In the genomic region with DNA sequence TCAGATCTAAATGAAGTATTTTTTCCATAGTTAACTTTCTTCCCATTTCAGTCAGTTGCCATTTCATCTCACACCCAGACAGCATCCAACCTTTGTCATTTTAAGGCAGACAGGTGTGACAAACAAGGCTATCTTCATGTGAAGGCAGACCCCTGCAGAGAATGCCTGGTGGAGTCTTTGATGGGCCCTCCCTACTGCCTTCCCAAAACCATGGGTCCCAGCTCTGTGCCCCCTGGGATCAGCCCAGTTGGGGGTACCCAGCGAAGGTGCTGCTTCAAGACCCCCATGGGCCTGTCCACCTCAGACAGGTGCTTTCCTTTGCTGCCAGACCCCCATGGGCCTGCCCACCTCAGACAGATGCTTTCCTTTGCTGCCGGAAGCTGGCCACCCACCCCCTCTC, we compare ENCODE assay signal across 22 cellular contexts. TPM values are rescaled to one million over a fixed set of nuclear protein-coding genes. Genes with fewer than 3 reads are reported as not detected.
DNase-seq lines count a peak whose midpoint lies in the region; TF ChIP-seq lines count a peak whose summit lies in the region.
"Had no signal": no experiment of that assay in that cellular context is flagged by ENCODE, and none has a peak within 500 bp of the region (broad histone marks: within the 10 kb centered on the region; RNA-seq: fewer than 3 reads in every experiment).

No MANE protein-coding gene starts in this region.

- TF ChIP-seq POLR2A in lower leg skin (IDR thresholded peaks at IDR 0.05): no peak

- intact Hi-C loops in lower leg skin (cut with DNase I; ENCODE audit: low total_unique reads): no loop called here

- POLR2A ChIA-PET in RWPE1 (lab: Yijun Ruan, JAX; ENCODE audit: low non-redundant PET): interaction anchor here (1.6 kb wide), 1 partner anchor 26 kb away, joined by 7 read pairs; no protein-coding TSS in a partner anchor

- WGBS in lower leg skin, 2 donors: 68 to 100% methylated on average over 2 of the region's 2 CpGs

- peak overlapping the region; percentile 46 to 72 (median 47) for H3K27ac Mint-ChIP-seq in nephron
- H3K27ac Mint-ChIP-seq in activated naive CD8-positive, alpha-beta T cell treated with anti-CD3 and anti-CD28 coated beads for 36 hours: no peak overlapping the region

- H3K27me3 Mint-ChIP-seq in nephron (ENCODE audit: low read depth): no peaks in the 10 kb centered on the region
- no peaks in the 10 kb centered on the region for H3K27me3 Mint-ChIP-seq in activated naive CD8-positive, alpha-beta T cell treated with anti-CD3 and anti-CD28 coated beads for 36 hours
- H3K27me3 Mint-ChIP-seq: CD8-positive, alpha-beta memory T cell had no signal

- H3K4me3 ChIP-seq in lower leg skin (ENCODE audit: low read depth, poor library complexity, severe bottlenecking): no peak overlapping the region
- H3K4me3 ChIP-seq: SK-N-MC had no signal

- DNase-seq in D341Med (ENCODE audit: low spot score) (peak; percentile 5), RWPE1 (ENCODE audit: low spot score) (no peak), NCI-H1105 treated with DMSO at 0.1 percent for 48 hours (lab: John Stamatoyannopoulos, UW) (no peak), lower leg skin (ENCODE audit: low spot score in 2 of 2) (no peak), NCI-H1694 (lab: John Stamatoyannopoulos, UW) (no peak)
- no peak for DNase-seq in activated naive CD8-positive, alpha-beta T cell treated with anti-CD3 and anti-CD28 coated beads for 36 hours
- DNase-seq: C1 segment of cervical spinal cord; CD8-positive, alpha-beta memory T cell; DMS 273 treated with DMSO at 0.1 percent for 48 hours; DND-41; HCEC 1CT; MV-4-11; NCI-H1417; NCI-H2029; NCI-H2171; NCI-H526 treated with DMSO at 0.1 percent for 48 hours; NK-92 treated with Interleukin-12 subunit alpha and Interleukin-12 subunit beta, amount 100 ng/mL, for 24 hours; SHP77 had no signal

- peaks cover 3% of the 10 kb centered on the region for H3K36me3 Mint-ChIP-seq in nephron (ENCODE audit: low read depth)
- H3K36me3 Mint-ChIP-seq in activated naive CD8-positive, alpha-beta T cell treated with anti-CD3 and anti-CD28 coated beads for 36 hours: peaks cover 3% of the 10 kb centered on the region

- no peak overlapping the region for H3K4me3 Mint-ChIP-seq in nephron
- no peak overlapping the region for H3K4me3 Mint-ChIP-seq in activated naive CD8-positive, alpha-beta T cell treated with anti-CD3 and anti-CD28 coated beads for 36 hours

- H3K4me1 Mint-ChIP-seq in nephron: peaks cover 31% of the 10 kb centered on the region
- H3K4me1 Mint-ChIP-seq in activated naive CD8-positive, alpha-beta T cell treated with anti-CD3 and anti-CD28 coated beads for 36 hours: peaks cover 26% of the 10 kb centered on the region

- no peaks in the 10 kb centered on the region for H3K9me3 Mint-ChIP-seq in nephron
- H3K9me3 Mint-ChIP-seq in activated naive CD8-positive, alpha-beta T cell treated with anti-CD3 and anti-CD28 coated beads for 36 hours: no peaks in the 10 kb centered on the region
- H3K9me3 Mint-ChIP-seq: CD8-positive, alpha-beta memory T cell had no signal

- CTCF ChIA-PET in RWPE1 (lab: Yijun Ruan, JAX): interaction anchor here (2.1 to 2.9 kb wide), 2 partner anchors 14 to 36 kb away, joined by 13 to 19 read pairs; no protein-coding TSS in a partner anchor

- no peak for TF ChIP-seq CTCF in 22Rv1 (IDR thresholded peaks at IDR 0.05)
- TF ChIP-seq CTCF in RWPE1 (conservative IDR thresholded peaks at IDR 0.05; ENCODE audit: low read depth): no peak
- TF ChIP-seq CTCF in nephron (IDR thresholded peaks at IDR 0.05; ENCODE audit: unreplicated experiment in 3 of 3): no peak
- TF ChIP-seq CTCF in lower leg skin (IDR thresholded peaks at IDR 0.05): no peak

- H3K27ac ChIP-seq in 22Rv1 (peak overlapping the region; percentile 100), RWPE1 (peak overlapping the region; percentile 19)
- H3K27ac ChIP-seq: KMS-11, SK-N-MC had no signal

RNA-seq across cellular contexts. Expression of a gene that starts 28.3 kb away (rescaled TPM):
- total RNA-seq in lower leg skin: 100 to 1,000 TPM; 237 to 353 (median 301) TPM
- total RNA-seq in activated naive CD8-positive, alpha-beta T cell treated with anti-CD3 and anti-CD28 coated beads for 36 hours: under 1 TPM; 0.36 to 0.37 TPM

Comparison
In these comparisons a context has a peak if more than half of its experiments do, and no peak if none do; other contexts are left out.
1. RNA of a gene that starts 28.3 kb away (total RNA-seq): 237 to 353 TPM in lower leg skin; 0.36 to 0.37 TPM in activated naive CD8-positive, alpha-beta T cell treated with anti-CD3 and anti-CD28 coated beads for 36 hours; every median in the first group is over 100 times any median in the second.